ENCODE assay signal across 8 cellular contexts in the genomic region with DNA sequence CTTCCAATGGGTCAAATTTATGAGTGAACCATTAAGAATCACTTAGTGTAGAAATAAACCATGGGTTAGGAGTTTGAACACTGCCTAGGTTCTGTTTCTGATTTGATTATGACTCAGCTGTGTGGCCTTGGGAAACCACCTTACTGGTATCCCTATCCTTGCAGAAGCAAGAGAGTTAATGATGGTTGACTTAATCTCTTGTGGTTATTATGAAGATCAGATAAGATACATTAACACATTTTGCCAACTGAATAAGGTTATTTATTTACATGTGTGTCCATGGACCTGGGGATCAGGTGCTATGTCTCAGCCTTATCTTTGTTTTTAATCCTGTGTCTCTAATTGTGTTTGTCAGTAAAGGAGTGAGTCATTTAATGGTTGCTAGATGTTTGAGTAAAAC. TPM values are rescaled to one million over a fixed set of nuclear protein-coding genes. Genes with fewer than 3 reads are reported as not detected.
DNase-seq lines count a peak whose midpoint lies in the region; ATAC-seq and TF ChIP-seq lines count a peak whose summit lies in the region.

No MANE protein-coding gene starts in this region.

- no peaks in the 10 kb centered on the region for H3K27me3 Mint-ChIP-seq in activated CD4-positive, alpha-beta T cell treated with anti-CD3 and anti-CD28 coated beads for 36 hours

- peaks cover 16% of the 10 kb centered on the region for H3K36me3 Mint-ChIP-seq in activated CD4-positive, alpha-beta T cell treated with anti-CD3 and anti-CD28 coated beads for 36 hours (ENCODE audit: low read depth)

- intact Hi-C loops in activated CD4-positive, alpha-beta T cell treated with anti-CD3 and anti-CD28 coated beads for 36 hours (cut with DNase I, micrococcal nuclease), result no loop called here
- intact Hi-C loops in Right ventricle myocardium superior (cut with DNase I), result no loop called here

- no peak for TF ChIP-seq CTCF in fibroblast of the aortic adventitia (IDR thresholded peaks at IDR 0.05; ENCODE audit: insufficient read depth, low read length)

- peaks cover 10% of the 10 kb centered on the region for H3K4me1 Mint-ChIP-seq in activated CD4-positive, alpha-beta T cell treated with anti-CD3 and anti-CD28 coated beads for 36 hours

- ATAC-seq in activated CD4-positive, alpha-beta T cell treated with anti-CD3 and anti-CD28 coated beads for 36 hours, result peak; percentile 100
- ATAC-seq in HG02678 (IDR thresholded peaks at IDR 0.05; ENCODE audit: unreplicated experiment) (peak; percentile 95), Right ventricle myocardium superior (ENCODE audit: poor library complexity) (no peak)

- H3K27ac Mint-ChIP-seq in activated CD4-positive, alpha-beta T cell treated with anti-CD3 and anti-CD28 coated beads for 36 hours, result peak overlapping the region; percentile 45

- CTCF ChIA-PET in activated CD4-positive, alpha-beta T cell treated with anti-CD3 and anti-CD28 coated beads for 36 hours (lab: Charles Lee), result interaction anchor here (1.0 kb wide), 1 partner anchor 55 kb away, joined by 3 read pairs; no protein-coding TSS in a partner anchor

- POLR2A ChIA-PET in activated CD4-positive, alpha-beta T cell treated with anti-CD3 and anti-CD28 coated beads for 36 hours (lab: Charles Lee), result interaction anchor here (0.8 kb wide), 1 partner anchor 485 kb away, joined by 3 read pairs; no protein-coding TSS in a partner anchor

- no peaks in the 10 kb centered on the region for H3K9me3 Mint-ChIP-seq in activated CD4-positive, alpha-beta T cell treated with anti-CD3 and anti-CD28 coated beads for 36 hours (ENCODE audit: low read depth)

- DNase-seq in activated CD4-positive, alpha-beta T cell treated with anti-CD3 and anti-CD28 coated beads for 36 hours, result peak; percentile 55
- DNase-seq in activated CD4-positive, alpha-beta T cell treated with anti-CD3 and anti-CD28 coated beads, Interleukin-2, amount 50 U/mL, for 1 hour, result no peak
- DNase-seq in RKO (ENCODE audit: low spot score) (peak; percentile 8), fibroblast of the aortic adventitia (ENCODE audit: low read depth) (peak; percentile 57), UCSD-AML1 (lab: John Stamatoyannopoulos, UW; ENCODE audit: unreplicated experiment) (no peak), Right ventricle myocardium superior (no peak), DMS153 treated with DMSO at 0.1 percent for 48 hours (lab: John Stamatoyannopoulos, UW; ENCODE audit: unreplicated experiment) (no peak)

- no peak overlapping the region for H3K4me3 ChIP-seq in fibroblast of the aortic adventitia (ENCODE audit: low read depth, low read length)

- H3K4me3 Mint-ChIP-seq in activated CD4-positive, alpha-beta T cell treated with anti-CD3 and anti-CD28 coated beads for 36 hours, result no peak overlapping the region

RNA-seq across cellular contexts. Expression of a gene that starts 5.4 kb away (rescaled TPM):
- total RNA-seq in activated CD4-positive, alpha-beta T cell treated with anti-CD3 and anti-CD28 coated beads for 36 hours, result not detected
- total RNA-seq in fibroblast of the aortic adventitia (ENCODE audit: low replicate concordance), result not detected in 2 replicates
- total RNA-seq in Right ventricle myocardium superior, result not detected

Comparison
In these comparisons a context has a peak if more than half of its experiments do, and no peak if none do; other contexts are left out.
1. DNase-seq: peak in activated CD4-positive, alpha-beta T cell treated with anti-CD3 and anti-CD28 coated beads for 36 hours (single experiment), RKO (single experiment) and fibroblast of the aortic adventitia (single experiment); none in activated CD4-positive, alpha-beta T cell treated with anti-CD3 and anti-CD28 coated beads, Interleukin-2, amount 50 U/mL, for 1 hour (single experiment), UCSD-AML1 (single experiment), Right ventricle myocardium superior (single experiment) and DMS153 treated with DMSO at 0.1 percent for 48 hours (single experiment).